In the genomic region with DNA sequence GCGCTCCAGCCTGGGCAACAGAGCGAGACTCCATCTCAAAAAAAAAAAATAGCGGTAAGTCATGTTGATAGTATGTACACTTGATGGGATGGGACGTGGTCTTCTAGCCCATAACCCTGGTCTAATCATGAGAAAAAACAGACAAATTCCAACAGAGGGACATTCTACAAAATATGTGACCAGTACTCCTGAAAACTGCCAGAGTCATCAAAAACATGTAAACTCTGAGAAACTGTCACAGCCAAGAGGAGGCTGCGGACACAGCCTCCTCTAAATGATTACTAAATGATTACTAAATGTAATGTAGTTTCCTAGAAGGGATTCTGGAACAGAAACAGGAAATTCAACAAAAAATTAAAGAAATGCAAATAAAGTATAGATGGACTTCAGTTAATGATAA, we compare ENCODE assay signal across 27 cellular contexts.
"Had no signal": no experiment of that assay in that cellular context is flagged by ENCODE, and none has a peak within 500 bp of the region (broad histone marks: within the 10 kb centered on the region; RNA-seq: fewer than 3 reads in every experiment).

No MANE protein-coding gene starts in this region.

- H3K4me3 ChIP-seq: colonic mucosa, coronary artery, dorsolateral prefrontal cortex, esophagus muscularis mucosa, esophagus squamous epithelium, gastrocnemius medialis, gastroesophageal sphincter, heart left ventricle, heart right ventricle, hepatocyte had no signal

- H3K27ac ChIP-seq: colonic mucosa, coronary artery, epithelial cell of prostate, esophagus muscularis mucosa, esophagus squamous epithelium, foreskin keratinocyte, gastrocnemius medialis, gastroesophageal sphincter, heart left ventricle, heart right ventricle, hepatocyte had no signal

- H3K27ac Mint-ChIP-seq: dendritic cell treated with granulocyte-macrophage colony-stimulating factor and Interleukin-4, amounts not matched to agents 40 ng/mL and 50 ng/mL, for 4 days; effector memory CD8-positive, alpha-beta T cell; endodermal cell had no signal

- H3K4me3 Mint-ChIP-seq: dendritic cell treated with granulocyte-macrophage colony-stimulating factor and Interleukin-4, amounts not matched to agents 40 ng/mL and 50 ng/mL, for 4 days; effector memory CD8-positive, alpha-beta T cell; endodermal cell had no signal

- ATAC-seq: effector memory CD8-positive, alpha-beta T cell; esophagus mucosa; foreskin keratinocyte; gastrocnemius medialis; gastroesophageal sphincter; heart left ventricle; heart right ventricle had no signal

- H3K4me2 ChIP-seq: hepatocyte had no signal

- FAIRE-seq: endometrium, frontal cortex had no signal

- H3K79me2 ChIP-seq: hepatocyte had no signal

- H3K4me1 ChIP-seq: colonic mucosa, esophagus muscularis mucosa, esophagus squamous epithelium, foreskin keratinocyte, gastrocnemius medialis, gastroesophageal sphincter had no signal

- H3K36me3 ChIP-seq: colonic mucosa, esophagus squamous epithelium, gastrocnemius medialis, heart left ventricle, heart right ventricle had no signal

- H3K9me3 Mint-ChIP-seq: dendritic cell treated with granulocyte-macrophage colony-stimulating factor and Interleukin-4, amounts not matched to agents 40 ng/mL and 50 ng/mL, for 4 days; effector memory CD8-positive, alpha-beta T cell had no signal

- DNase-seq: colonic mucosa; cortex of kidney; dorsolateral prefrontal cortex; effector CD4-positive, alpha-beta T cell; effector CD8-positive, alpha-beta T cell; effector memory CD4-positive, alpha-beta T cell; effector memory CD8-positive, alpha-beta T cell; endodermal cell; erythroblast; esophagus squamous epithelium; foreskin fibroblast; foreskin keratinocyte; foreskin melanocyte; gastrocnemius medialis; glutamatergic neuron; head of caudate nucleus; heart left ventricle; heart right ventricle had no signal

- H3K27me3 Mint-ChIP-seq: dendritic cell treated with granulocyte-macrophage colony-stimulating factor and Interleukin-4, amounts not matched to agents 40 ng/mL and 50 ng/mL, for 4 days; effector memory CD8-positive, alpha-beta T cell had no signal

- H3K4me1 Mint-ChIP-seq: endodermal cell had no signal

- H3K27me3 ChIP-seq: colonic mucosa, dorsolateral prefrontal cortex, esophagus muscularis mucosa, esophagus squamous epithelium, foreskin keratinocyte, gastrocnemius medialis, gastroesophageal sphincter, heart left ventricle, heart right ventricle, hepatocyte had no signal

- H2AFZ ChIP-seq: hepatocyte had no signal

- H3K9me3 ChIP-seq: colonic mucosa, esophagus muscularis mucosa, esophagus squamous epithelium, gastrocnemius medialis, gastroesophageal sphincter, heart left ventricle, heart right ventricle had no signal
